19 cellular contexts compared by ENCODE assay signal in the genomic region with DNA sequence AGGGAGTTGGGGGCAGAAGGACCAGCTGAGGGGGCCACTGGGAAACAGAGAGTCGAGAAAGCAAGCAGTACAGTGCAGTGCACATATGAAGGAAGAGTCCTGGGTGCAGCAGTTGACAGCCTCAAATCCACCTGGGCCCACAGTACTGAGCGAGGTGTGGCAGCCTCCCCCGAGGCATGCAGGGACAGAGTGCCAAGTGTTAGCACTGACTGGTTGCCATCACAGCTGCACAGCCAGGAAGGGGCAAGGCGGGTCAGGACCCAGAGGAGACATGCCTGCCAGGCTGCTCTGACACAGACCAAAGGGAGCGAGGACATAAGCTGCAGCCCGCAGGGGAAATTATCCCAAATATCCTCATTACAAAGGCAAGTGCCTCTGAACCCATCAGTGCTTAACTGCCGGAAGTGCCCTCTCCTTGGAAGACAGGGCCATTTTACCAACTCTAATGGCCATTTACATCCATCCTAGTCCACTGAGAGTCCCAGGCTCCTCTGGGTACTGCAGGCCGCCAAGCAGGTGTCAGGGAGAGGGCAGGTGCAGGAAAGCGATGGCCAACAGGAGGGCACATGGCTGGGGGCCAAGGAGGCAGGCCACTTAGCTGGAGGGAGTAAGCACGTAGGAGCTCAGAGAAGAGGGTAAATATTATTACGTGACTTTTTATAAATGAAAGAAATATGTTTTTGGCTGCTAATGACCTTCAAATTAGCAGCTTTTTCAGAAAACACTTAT.
DNase-seq lines count a peak whose midpoint lies in the region; ATAC-seq and TF ChIP-seq lines count a peak whose summit lies in the region.
"Had no signal": no experiment of that assay in that cellular context is flagged by ENCODE, and none has a peak within 500 bp of the region (broad histone marks: within the 10 kb centered on the region; RNA-seq: fewer than 3 reads in every experiment).

No MANE protein-coding gene starts in this region.

- H3F3A ChIP-seq in neural progenitor cell (ENCODE audit: low read depth), result no peaks in the 10 kb centered on the region

- H3K9me3 ChIP-seq in DND-41 (ENCODE audit: insufficient read depth, low read length, severe bottlenecking) (no peaks in the 10 kb centered on the region), neural progenitor cell (ENCODE audit: low read depth) (peaks cover 4% of the 10 kb centered on the region)
- H3K9me3 ChIP-seq: sigmoid colon, thoracic aorta had no signal

- no peak overlapping the region for H2AFZ ChIP-seq in DND-41 (ENCODE audit: low read depth, low read length)
- peak overlapping the region; percentile 26 for H2AFZ ChIP-seq in neural progenitor cell (replicated peaks)

- H3K27me3 Mint-ChIP-seq in neural progenitor cell (ENCODE audit: insufficient read depth, low read depth) (no peaks in the 10 kb centered on the region), mesothelial cell of epicardium (ENCODE audit: low read depth) (no peaks in the 10 kb centered on the region)
- H3K27me3 Mint-ChIP-seq: activated B cell treated with CpG ODN at 0.5 μM for 24 hours; activated T-helper 17 cell treated with anti-CD3 and anti-CD28 coated beads, Interleukin-2, amount 50 U/mL, for 72 hours had no signal

- TF ChIP-seq CTCF in DND-41 (IDR thresholded peaks at IDR 0.05; ENCODE audit: borderline replicate concordance, extremely low read depth, low read length, poor library complexity, severe bottlenecking), result no peak
- TF ChIP-seq CTCF in neural progenitor cell (IDR thresholded peaks at IDR 0.05), result no peak
- TF ChIP-seq CTCF in mesothelial cell of epicardium (IDR thresholded peaks at IDR 0.05; ENCODE audit: unreplicated experiment), result no peak

- peaks cover 29% of the 10 kb centered on the region for H3K4me1 Mint-ChIP-seq in neural progenitor cell
- peaks cover 20% of the 10 kb centered on the region for H3K4me1 Mint-ChIP-seq in mesothelial cell of epicardium
- H3K4me1 Mint-ChIP-seq: activated B cell treated with CpG ODN at 0.5 μM for 24 hours; activated T-helper 17 cell treated with anti-CD3 and anti-CD28 coated beads, Interleukin-2, amount 50 U/mL, for 72 hours; T-helper 17 cell had no signal

- 0 out of 3 replicates have a peak, but pooled peaks have one; percentile 24 for ATAC-seq in DND-41 (ENCODE audit: insufficient read depth, low read depth)
- ATAC-seq: activated T-helper 17 cell treated with anti-CD3 and anti-CD28 coated beads, Interleukin-2, amount 50 U/mL, for 72 hours; Right ventricle myocardium inferior; T-helper 17 cell had no signal

- H4K20me1 ChIP-seq in DND-41 (ENCODE audit: insufficient read depth, low read length), result no peaks in the 10 kb centered on the region
- no peaks in the 10 kb centered on the region for H4K20me1 ChIP-seq in neural progenitor cell (ENCODE audit: low read depth)

- H3K36me3 Mint-ChIP-seq in neural progenitor cell (no peaks in the 10 kb centered on the region), mesothelial cell of epicardium (no peaks in the 10 kb centered on the region)

- H3K79me2 ChIP-seq in DND-41 (ENCODE audit: insufficient read depth, low read length) (no peaks in the 10 kb centered on the region), neural progenitor cell (ENCODE audit: low read depth) (no peaks in the 10 kb centered on the region)

- no peak overlapping the region for H3K27ac ChIP-seq in DND-41 (ENCODE audit: low read length)
- H3K27ac ChIP-seq in neural progenitor cell, result no peak overlapping the region
- H3K27ac ChIP-seq: sigmoid colon, thoracic aorta had no signal

- H3K27me3 ChIP-seq in DND-41 (ENCODE audit: insufficient read depth, low read length, poor library complexity) (peaks cover 4% of the 10 kb centered on the region), neural progenitor cell (no peaks in the 10 kb centered on the region)
- H3K27me3 ChIP-seq: sigmoid colon had no signal

- no peaks in the 10 kb centered on the region for H3K4me1 ChIP-seq in DND-41 (ENCODE audit: insufficient read depth, low read length)
- H3K4me1 ChIP-seq in neural progenitor cell, result peaks cover 13% of the 10 kb centered on the region
- H3K4me1 ChIP-seq: sigmoid colon had no signal

- DNase-seq in DND-41 (no peak), NCI-H187 treated with DMSO at 0.1 percent for 48 hours (lab: John Stamatoyannopoulos, UW) (peak; percentile 48), NCI-H748 (lab: John Stamatoyannopoulos, UW; ENCODE audit: unreplicated experiment) (peak; percentile 98), neural progenitor cell (ENCODE audit: low spot score) (no peak), GF-D8 (lab: John Stamatoyannopoulos, UW) (no peak), mesothelial cell of epicardium (ENCODE audit: low spot score in 2 of 2, unreplicated experiment in 2 of 2) (no peak), GDM1 (lab: John Stamatoyannopoulos, UW) (no peak), kidney tubule cell (ENCODE audit: low spot score) (no peak)
- DNase-seq: activated B cell treated with CpG ODN at 0.5 μM for 24 hours; activated CD8-positive, alpha-beta memory T cell treated with anti-CD3 and anti-CD28 coated beads for 24 hours; amygdala; cerebellar nuclear complex; hypothalamus; nucleus accumbens; sigmoid colon; T-helper 17 cell had no signal

- peak overlapping the region; percentile 54 for H3K4me3 Mint-ChIP-seq in neural progenitor cell
- no peak overlapping the region for H3K4me3 Mint-ChIP-seq in mesothelial cell of epicardium
- H3K4me3 Mint-ChIP-seq: activated B cell treated with CpG ODN at 0.5 μM for 24 hours; activated T-helper 17 cell treated with anti-CD3 and anti-CD28 coated beads, Interleukin-2, amount 50 U/mL, for 72 hours; T-helper 17 cell had no signal

- H3K4me2 ChIP-seq in DND-41 (ENCODE audit: insufficient read depth, low read length) (no peak overlapping the region), neural progenitor cell (no peak overlapping the region)

- H3K9ac ChIP-seq in DND-41 (ENCODE audit: low read depth, low read length) (no peak overlapping the region), neural progenitor cell (no peak overlapping the region)

- H3K36me3 ChIP-seq in DND-41 (ENCODE audit: insufficient read depth, low read length) (no peaks in the 10 kb centered on the region), neural progenitor cell (no peaks in the 10 kb centered on the region)
- H3K36me3 ChIP-seq: sigmoid colon, thoracic aorta had no signal

- H3K27ac Mint-ChIP-seq in neural progenitor cell, result peak overlapping the region; percentile 84
- H3K27ac Mint-ChIP-seq in mesothelial cell of epicardium, result no peak overlapping the region
- H3K27ac Mint-ChIP-seq: activated B cell treated with CpG ODN at 0.5 μM for 24 hours; activated T-helper 17 cell treated with anti-CD3 and anti-CD28 coated beads, Interleukin-2, amount 50 U/mL, for 72 hours; T-helper 17 cell had no signal

- no peaks in the 10 kb centered on the region for H3K9me3 Mint-ChIP-seq in neural progenitor cell
- H3K9me3 Mint-ChIP-seq in mesothelial cell of epicardium, result no peaks in the 10 kb centered on the region
- H3K9me3 Mint-ChIP-seq: activated B cell treated with CpG ODN at 0.5 μM for 24 hours; activated T-helper 17 cell treated with anti-CD3 and anti-CD28 coated beads, Interleukin-2, amount 50 U/mL, for 72 hours had no signal

- no peak overlapping the region for H3K4me3 ChIP-seq in DND-41 (ENCODE audit: low read depth in 1 of 2, low read length in 2 of 2)
- no peak overlapping the region for H3K4me3 ChIP-seq in neural progenitor cell
- H3K4me3 ChIP-seq: sigmoid colon, thoracic aorta had no signal

Comparison
In these comparisons a context has a peak if more than half of its experiments do, and no peak if none do; other contexts are left out.
1. DNase-seq: peak in NCI-H187 treated with DMSO at 0.1 percent for 48 hours (single experiment) and NCI-H748 (single experiment); none in DND-41 (single experiment), neural progenitor cell (single experiment), GF-D8 (single experiment), mesothelial cell of epicardium (0 of 2), GDM1 (single experiment) and kidney tubule cell (single experiment).